24 cellular contexts compared by ENCODE assay signal in the genomic region with DNA sequence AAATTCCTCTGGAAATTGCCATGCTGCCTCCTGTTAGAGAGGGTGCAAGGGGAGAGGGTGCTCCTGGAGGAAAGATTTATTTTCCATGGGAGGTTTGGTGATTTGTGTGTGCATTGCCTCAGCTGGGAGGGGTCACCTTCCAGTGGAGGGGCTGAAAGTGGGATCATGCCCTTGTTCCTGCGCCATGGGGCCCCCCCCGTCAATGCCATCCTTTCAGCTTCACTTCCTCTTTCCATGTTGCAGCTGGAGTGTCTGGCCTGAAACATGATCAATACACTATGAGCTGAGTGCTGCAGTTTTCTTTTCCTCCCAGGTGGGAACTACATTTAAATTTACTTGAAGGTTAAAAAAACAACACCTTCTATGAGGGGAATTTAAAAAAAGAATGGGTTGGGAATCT.
"Had no signal": no experiment of that assay in that cellular context is flagged by ENCODE, and none has a peak within 500 bp of the region (broad histone marks: within the 10 kb centered on the region; RNA-seq: fewer than 3 reads in every experiment).

No MANE protein-coding gene starts in this region.

- H3K4me3 Mint-ChIP-seq: activated CD8-positive, alpha-beta T cell treated with anti-CD3 and anti-CD28 coated beads, Interleukin-2, amount 10 ng/mL, durations not matched to agents 7 days and 5 days; activated naive CD8-positive, alpha-beta T cell treated with anti-CD3 and anti-CD28 coated beads, Interleukin-2, amount 50 U/mL, for 24 hours; activated T-helper 1 cell treated with anti-CD3 and anti-CD28 coated beads, Interleukin-12 subunit alpha, Interleukin-12 subunit beta, Interleukin-2, Interleukin-4 antibody, amounts not matched to agents 30 ng/mL and 10 ng/mL and 1 ng/mL, durations not matched to agents 14 hours and 24 hours and 36 hours; endodermal cell; natural killer cell treated with Interleukin-12 subunit alpha and Interleukin-12 subunit beta and Interleukin-15 and Interleukin-18, amount 100 ng/mL, for 72 hours; type B pancreatic cell had no signal

- H3K4me1 Mint-ChIP-seq: activated naive CD8-positive, alpha-beta T cell treated with anti-CD3 and anti-CD28 coated beads, Interleukin-2, amount 50 U/mL, for 24 hours; endodermal cell had no signal

- H3K36me3 Mint-ChIP-seq: natural killer cell treated with Interleukin-12 subunit alpha and Interleukin-12 subunit beta and Interleukin-15 and Interleukin-18, amount 100 ng/mL, for 72 hours; type B pancreatic cell had no signal

- ATAC-seq: activated CD8-positive, alpha-beta T cell treated with anti-CD3 and anti-CD28 coated beads, Interleukin-2, amount 10 ng/mL, durations not matched to agents 7 days and 5 days; activated naive CD8-positive, alpha-beta T cell treated with anti-CD3 and anti-CD28 coated beads, Interleukin-2, amount 50 U/mL, for 24 hours; body of pancreas; gastrocnemius medialis; natural killer cell treated with Interleukin-12 subunit alpha and Interleukin-12 subunit beta and Interleukin-15 and Interleukin-18, amount 100 ng/mL, for 72 hours had no signal

- DNase-seq: activated CD4-positive, alpha-beta T cell treated with anti-CD3 and anti-CD28 coated beads for 1 hour; activated CD4-positive, alpha-beta T cell treated with anti-CD3 and anti-CD28 coated beads, Interleukin-2, amount 50 U/mL, for 1 hour; activated CD8-positive, alpha-beta T cell treated with anti-CD3 and anti-CD28 coated beads, Interleukin-2, amount 10 ng/mL, durations not matched to agents 7 days and 5 days; activated gamma-delta T cell; activated naive CD4-positive, alpha-beta T cell treated with anti-CD3 and anti-CD28 coated beads, Interleukin-2, amount 50 U/mL, for 16 hours; activated naive CD8-positive, alpha-beta T cell treated with anti-CD3 and anti-CD28 coated beads, Interleukin-2, amount 50 U/mL, for 24 hours; anterior cingulate cortex; body of pancreas; cortex of kidney; endodermal cell; esophagus squamous epithelium; gastrocnemius medialis; hippocampal formation; left ventricle myocardium inferior; midbrain; ovary; stimulated activated CD4-positive, alpha-beta T cell treated with anti-CD3 and anti-CD28 coated beads, Interleukin-2, amount 100 ng/mL, for 48 hours; stimulated activated CD8-positive, alpha-beta memory T cell treated with anti-CD3 and anti-CD28 coated beads, Interleukin-4, amount 100 ng/mL, for 48 hours; stimulated activated naive CD4-positive, alpha-beta T cell; testis; WERI-Rb-1 had no signal

- H3K9me3 Mint-ChIP-seq: activated naive CD8-positive, alpha-beta T cell treated with anti-CD3 and anti-CD28 coated beads, Interleukin-2, amount 50 U/mL, for 24 hours; activated T-helper 1 cell treated with anti-CD3 and anti-CD28 coated beads, Interleukin-12 subunit alpha, Interleukin-12 subunit beta, Interleukin-2, Interleukin-4 antibody, amounts not matched to agents 30 ng/mL and 10 ng/mL and 1 ng/mL, durations not matched to agents 14 hours and 24 hours and 36 hours; endodermal cell; natural killer cell treated with Interleukin-12 subunit alpha and Interleukin-12 subunit beta and Interleukin-15 and Interleukin-18, amount 100 ng/mL, for 72 hours; type B pancreatic cell had no signal

- H3K27ac Mint-ChIP-seq: activated CD8-positive, alpha-beta T cell treated with anti-CD3 and anti-CD28 coated beads, Interleukin-2, amount 10 ng/mL, durations not matched to agents 7 days and 5 days; activated naive CD8-positive, alpha-beta T cell treated with anti-CD3 and anti-CD28 coated beads, Interleukin-2, amount 50 U/mL, for 24 hours; activated T-helper 1 cell treated with anti-CD3 and anti-CD28 coated beads, Interleukin-12 subunit alpha, Interleukin-12 subunit beta, Interleukin-2, Interleukin-4 antibody, amounts not matched to agents 30 ng/mL and 10 ng/mL and 1 ng/mL, durations not matched to agents 14 hours and 24 hours and 36 hours; endodermal cell; natural killer cell treated with Interleukin-12 subunit alpha and Interleukin-12 subunit beta and Interleukin-15 and Interleukin-18, amount 100 ng/mL, for 72 hours; type B pancreatic cell had no signal
